Comparison of ENCODE assay signal across 22 cellular contexts in genomic region chr2:17550907-17551306, GRCh38. TPM values are rescaled to one million over a fixed set of nuclear protein-coding genes. Genes with fewer than 3 reads are reported as not detected.
"Had no signal": no experiment of that assay in that cellular context is flagged by ENCODE, and none has a peak within 500 bp of the region (broad histone marks: within the 10 kb centered on the region; RNA-seq: fewer than 3 reads in every experiment).

No MANE protein-coding gene starts in this region.

- FAIRE-seq: RCC 7860 had no signal

- H3K9me3 ChIP-seq: SK-N-SH had no signal

- H3K27ac ChIP-seq: RWPE1 had no signal

- DNase-seq: IMR-90, Karpas-422, KG1, MM.1S, NCI-H1092 treated with DMSO at 0.1 percent for 48 hours, NCI-H1436, NCI-H187, NCI-H2029, NCI-H2081 treated with DMSO at 0.1 percent for 48 hours, NCI-H2171, NCI-H226, NCI-H446, NCI-H510A, NCI-H524 treated with DMSO at 0.1 percent for 48 hours, NCI-H69, NCI-H774, SHP77, SK-N-SH had no signal

- H3K4me2 ChIP-seq: SK-N-SH had no signal

- H3K9ac ChIP-seq: SK-N-SH had no signal

RNA-seq across cellular contexts. Expression of gene VSNL1, which starts 10.4 kb away (rescaled TPM):
- total RNA-seq: HT-29 had no signal

RNA-seq across cellular contexts. Expression of gene RAD51AP2, which starts 32.7 kb away (rescaled TPM):
- total RNA-seq: HT-29, IMR-90, SK-MEL-5 had no signal
- polyA plus RNA-seq: IMR-90, SK-N-SH had no signal
